In genomic region chrX:119468186-119468929, GRCh38 we compare ENCODE assay signal across 8 cellular contexts. TPM values are rescaled to one million over a fixed set of nuclear protein-coding genes. Genes with fewer than 3 reads are reported as not detected.
DNase-seq lines count a peak whose midpoint lies in the region; ATAC-seq and TF ChIP-seq lines count a peak whose summit lies in the region.

Gene SLC25A5 (plus strand): TSS chrX:119468444. CDS start chrX:119468516, 72 bp downstream.

- peaks cover 0 to 2% of the 10 kb centered on the region in 2 donors for H3K36me3 ChIP-seq in aorta (ENCODE audit: control insufficient read depth in 1 of 2, insufficient read depth in 2 of 2, low read length in 1 of 2)

- TF ChIP-seq POLR2A in GM15510 (IDR thresholded peaks at IDR 0.05; ENCODE audit: borderline replicate concordance, extremely low read depth, insufficient read length) = peak; percentile 88

- H3K9me3 ChIP-seq in right cardiac atrium (ENCODE audit: control insufficient read depth, low read length) (no peaks in the 10 kb centered on the region), aorta (ENCODE audit: control insufficient read depth, low read length) (no peaks in the 10 kb centered on the region)

- DNase-seq in NCI-H146 treated with DMSO at 0.1 percent for 48 hours (lab: John Stamatoyannopoulos, UW; ENCODE audit: unreplicated experiment) = peak; percentile 59
- DNase-seq in anterior cingulate cortex (lab: John Stamatoyannopoulos, UW) = peak; percentile 4 to 90 (median 73)
- peak; percentile 83 to 94 (median 94) for DNase-seq in right cardiac atrium
- DNase-seq in renal cortical epithelial cell (ENCODE audit: low read depth) = peak; percentile 53
- DNase-seq in aorta = peak; percentile 90 to 93

- WGBS in right cardiac atrium = under 1% methylated on average over 60 of the region's 64 CpGs
- WGBS in aorta, 2 donors = 1 to 33% methylated on average over 51 to 64 of the region's 64 CpGs

- H3K27ac ChIP-seq in right cardiac atrium (ENCODE audit: low read length) (peak within 1 kb of the TSS; percentile 93), aorta (ENCODE audit: low read depth in 1 of 2, low read length in 2 of 2) (peak within 1 kb of the TSS in 1 of 2 donors; percentile 82)

- intact Hi-C loops in T-helper 2 cell treated with Interferon-gamma antibody and Interleukin-4, amounts not matched to agents 100 ng/mL and 5 ng/mL, for 36 hours (cut with micrococcal nuclease) = loop anchor here (1.0 to 5.0 kb wide), 8 partner anchors 48 to 402 kb away; partner anchors contain the start of genes NDUFA1, RNF113A, RPL39 and SEPTIN6
- intact Hi-C loops in right cardiac atrium (cut with DNase I) = no loop called here
- intact Hi-C loops in aorta (cut with DNase I) = loop anchor here in 1 of 2 donors (10.0 kb wide), 1 partner anchor 406 kb away; the partner anchor contains the start of genes NDUFA1 and RNF113A

- H3K4me3 ChIP-seq in right cardiac atrium (ENCODE audit: low read length) (peak within 1 kb of the TSS; percentile 69), aorta (ENCODE audit: low read length in 2 of 2) (peak within 1 kb of the TSS; percentile 50 to 62)

- H3K27me3 ChIP-seq in right cardiac atrium (ENCODE audit: control insufficient read depth, insufficient read depth) = no peaks in the 10 kb centered on the region
- H3K27me3 ChIP-seq in aorta (ENCODE audit: control insufficient read depth in 1 of 2, insufficient read depth in 2 of 2, low read length in 1 of 2) = no peaks in the 10 kb centered on the region

- ATAC-seq in HG02840 (IDR thresholded peaks at IDR 0.05; ENCODE audit: low FRiP score, unreplicated experiment) = peak; percentile 75
- peak; percentile 98 for ATAC-seq in right cardiac atrium
- peak; percentile 97 for ATAC-seq in aorta (ENCODE audit: low FRiP score)

- H3K4me1 ChIP-seq in right cardiac atrium (ENCODE audit: control insufficient read depth, insufficient read depth, low read length) (no peaks in the 10 kb centered on the region), aorta (ENCODE audit: control insufficient read depth in 1 of 2, insufficient read depth in 2 of 2, low read length in 2 of 2) (no peaks in the 10 kb centered on the region)

RNA-seq across cellular contexts. Expression of gene SLC25A5, which starts in this region (rescaled TPM):
- 487 and 495 TPM in 2 replicates for total RNA-seq in T-helper 2 cell treated with Interferon-gamma antibody and Interleukin-4, amounts not matched to agents 100 ng/mL and 5 ng/mL, for 36 hours
- total RNA-seq in right cardiac atrium = 100 to 1,000 TPM; 172 to 213 (median 198) TPM
- 126 TPM for polyA plus RNA-seq in right cardiac atrium
- 194 and 195 TPM in 2 replicates for total RNA-seq in renal cortical epithelial cell
- total RNA-seq in aorta = 100 to 1,000 TPM; 103 to 133 TPM
- polyA plus RNA-seq in aorta = 100 to 1,000 TPM; 155 to 392 TPM
